12 cellular contexts compared by ENCODE assay signal in genomic region chr7:6444516-6445269, GRCh38. TPM values are rescaled to one million over a fixed set of nuclear protein-coding genes. Genes with fewer than 3 reads are reported as not detected.
DNase-seq lines count a peak whose midpoint lies in the region; ATAC-seq and TF ChIP-seq lines count a peak whose summit lies in the region.
"Had no signal": no experiment of that assay in that cellular context is flagged by ENCODE, and none has a peak within 500 bp of the region (broad histone marks: within the 10 kb centered on the region; RNA-seq: fewer than 3 reads in every experiment).

No MANE protein-coding gene starts in this region.

- H4K91ac ChIP-seq in mesenchymal stem cell (ENCODE audit: low read length): no peak overlapping the region

- intact Hi-C loops in Panc1 (cut with micrococcal nuclease; ENCODE audit: unreplicated experiment) (no loop called here), Caco-2 (cut with micrococcal nuclease; ENCODE audit: unreplicated experiment) (no loop called here)

- H3K27me3 Mint-ChIP-seq in Caco-2 (ENCODE audit: insufficient read depth, unreplicated experiment): no peaks in the 10 kb centered on the region

- no peak overlapping the region for H3K4me3 Mint-ChIP-seq in Caco-2 (ENCODE audit: unreplicated experiment)

- H2BK120ac ChIP-seq in mesenchymal stem cell (ENCODE audit: low read depth, low read length): no peak overlapping the region

- H3K14ac ChIP-seq in mesenchymal stem cell (ENCODE audit: low read length in 2 of 2): no peak overlapping the region

- peak overlapping the region; percentile 92 for H3K27ac ChIP-seq in AG04450 (ENCODE audit: low read depth, low read length)
- no peak overlapping the region for H3K27ac ChIP-seq in Panc1 (ENCODE audit: low read length)
- peak overlapping the region; percentile 95 for H3K27ac ChIP-seq in mesenchymal stem cell (ENCODE audit: low read length, poor library complexity, severe bottlenecking)

- no peak overlapping the region for H4K8ac ChIP-seq in mesenchymal stem cell (ENCODE audit: low read length)

- H3K18ac ChIP-seq in mesenchymal stem cell (ENCODE audit: low read depth in 1 of 2, low read length in 2 of 2): peak overlapping the region in 1 of 2 experiments; percentile 40

- no peak for DNase-seq in AG04450 (ENCODE audit: low read depth, low spot score)
- peak; percentile 84 for DNase-seq in DMS53 treated with DMSO at 0.1 percent for 48 hours (lab: John Stamatoyannopoulos, UW; ENCODE audit: unreplicated experiment)
- no peak for DNase-seq in Panc1 (ENCODE audit: low read depth, low spot score)
- DNase-seq in mesenchymal stem cell: peak; percentile 44
- no peak for DNase-seq in effector CD8-positive, alpha-beta T cell (lab: John Stamatoyannopoulos, UW)
- DNase-seq in globus pallidus (ENCODE audit: low spot score): no peak
- no peak for DNase-seq in Caco-2
- no peak for DNase-seq in KBM-7
- DNase-seq: activated effector memory CD4-positive, alpha-beta T cell treated with anti-CD3 and anti-CD28 coated beads, Interleukin-2, amount 50 U/mL, for 16 hours; CD4-positive, alpha-beta memory T cell; foreskin fibroblast had no signal

- peak overlapping the region; percentile 79 for H3K9ac ChIP-seq in mesenchymal stem cell (ENCODE audit: low read length)

- POLR2A ChIA-PET in AG04450 (lab: Yijun Ruan, JAX) (no interaction called here), Panc1 (lab: Charles Lee) (no interaction called here), Caco-2 (lab: Charles Lee) (no interaction called here)

- 83% methylated on average over 8 of the region's 13 CpGs for WGBS in mesenchymal stem cell

- H3K36me3 Mint-ChIP-seq in Caco-2 (ENCODE audit: insufficient read depth, unreplicated experiment): peaks cover 64% of the 10 kb centered on the region

- H3K9me3 ChIP-seq in AG04450 (ENCODE audit: control insufficient read depth, insufficient read depth, low read length): no peaks in the 10 kb centered on the region; the same call in 1 of the 2 replicates
- H3K9me3 ChIP-seq in Panc1 (ENCODE audit: control insufficient read depth, insufficient read depth, low read depth, low read length): no peaks in the 10 kb centered on the region
- no peaks in the 10 kb centered on the region for H3K9me3 ChIP-seq in mesenchymal stem cell (ENCODE audit: control insufficient read depth, low read length)
- no peaks in the 10 kb centered on the region for H3K9me3 ChIP-seq in Caco-2
- H3K9me3 ChIP-seq: HAP-1 had no signal

- in situ Hi-C loops in Panc1 (cut with HindIII; ENCODE audit: low pct_unique_long_range_greater_than_20kb, low sequenced_read_pairs): no loop called here
- in situ Hi-C loops in KBM-7 (cut with MboI; ENCODE audit: low pct_unique_long_range_greater_than_20kb, low sequenced_read_pairs): no loop called here

- CTCF ChIA-PET in AG04450 (lab: Charles Lee): no interaction called here
- CTCF ChIA-PET in Panc1 (lab: Charles Lee): interaction anchor here (0.6 kb wide), 1 partner anchor 159 kb away, joined by 10 read pairs; no protein-coding TSS in a partner anchor
- CTCF ChIA-PET in Caco-2 (lab: Charles Lee): interaction anchor here (0.6 kb wide), 1 partner anchor 413 kb away, joined by 3 read pairs; the partner anchor contains the start of gene ANKRD61

- H2AK5ac ChIP-seq in mesenchymal stem cell (ENCODE audit: low read length, severe bottlenecking): no peak overlapping the region

- peaks cover 19% of the 10 kb centered on the region for H3K79me1 ChIP-seq in mesenchymal stem cell (replicated peaks; ENCODE audit: low read length, poor library complexity, severe bottlenecking)

- no peak overlapping the region for H3K27ac Mint-ChIP-seq in Caco-2 (ENCODE audit: unreplicated experiment)

- H3K4me3 ChIP-seq in AG04450 (ENCODE audit: low read depth, low read length) (no peak overlapping the region), Panc1 (ENCODE audit: low read depth in 2 of 2, low read length in 2 of 2) (no peak overlapping the region), mesenchymal stem cell (ENCODE audit: insufficient read depth in 1 of 2, low read depth in 1 of 2, low read length in 2 of 2) (no peak overlapping the region), Caco-2 (ENCODE audit: low read depth, low read length) (no peak overlapping the region)
- H3K4me3 ChIP-seq: HAP-1 had no signal

- no peak overlapping the region for H2BK15ac ChIP-seq in mesenchymal stem cell (ENCODE audit: low read depth, poor library complexity, severe bottlenecking)

- peaks cover 18% of the 10 kb centered on the region for H3K4me1 ChIP-seq in Panc1 (ENCODE audit: control insufficient read depth, insufficient read depth, low read length)
- peaks cover 21% of the 10 kb centered on the region for H3K4me1 ChIP-seq in mesenchymal stem cell (ENCODE audit: control insufficient read depth, insufficient read depth, low read depth, low read length)
- no peaks in the 10 kb centered on the region for H3K4me1 ChIP-seq in Caco-2

- no peak overlapping the region for H3K23ac ChIP-seq in mesenchymal stem cell (ENCODE audit: low read length in 2 of 2)

- ATAC-seq in Panc1: no peak

- no peak overlapping the region for H2AFZ ChIP-seq in mesenchymal stem cell (ENCODE audit: low read depth, low read length)

- H3K27me3 ChIP-seq in AG04450 (ENCODE audit: control insufficient read depth, insufficient read depth, low read length) (no peaks in the 10 kb centered on the region), Panc1 (ENCODE audit: control insufficient read depth, insufficient read depth, low read length) (no peaks in the 10 kb centered on the region), mesenchymal stem cell (ENCODE audit: control insufficient read depth in 1 of 2, insufficient read depth in 1 of 2, low read length in 2 of 2) (no peaks in the 10 kb centered on the region), Caco-2 (replicated peaks; ENCODE audit: control insufficient read depth, insufficient read depth, low read length) (no peaks in the 10 kb centered on the region)

- BruUV-seq in Panc1 (replicated peaks; lab: Mats Ljungman, UMichigan): TSS peak; percentile 62
- BruUV-seq in Caco-2 (replicated peaks; lab: Mats Ljungman, UMichigan): no TSS peak

- H3K4me2 ChIP-seq in mesenchymal stem cell (ENCODE audit: low read length, poor library complexity, severe bottlenecking): no peak overlapping the region

- no peak overlapping the region for H2BK5ac ChIP-seq in mesenchymal stem cell (ENCODE audit: low read depth, low read length, poor library complexity, severe bottlenecking)

- no peak overlapping the region for H3K4ac ChIP-seq in mesenchymal stem cell (ENCODE audit: low read depth in 1 of 2, low read length in 2 of 2)

- peaks cover 9% of the 10 kb centered on the region for H3K4me1 Mint-ChIP-seq in Caco-2 (ENCODE audit: low read depth, unreplicated experiment)

- no peak overlapping the region for H2BK12ac ChIP-seq in mesenchymal stem cell (ENCODE audit: low read length in 2 of 2)

- TF ChIP-seq CTCF in AG04450 (IDR thresholded peaks at IDR 0.05; ENCODE audit: low read depth, low read length) (no peak), Panc1 (IDR thresholded peaks at IDR 0.05) (no peak), Caco-2 (IDR thresholded peaks at IDR 0.05; ENCODE audit: insufficient read depth in 1 of 2, low read depth in 1 of 2, low read length in 1 of 2, severe bottlenecking in 1 of 2, unreplicated experiment in 1 of 2) (no peak)

- H3K36me3 ChIP-seq in Panc1 (ENCODE audit: control insufficient read depth, insufficient read depth, low read length) (peaks cover 4% of the 10 kb centered on the region; the same call in 1 of the 2 replicates), mesenchymal stem cell (ENCODE audit: control insufficient read depth in 1 of 2, insufficient read depth in 2 of 2, low read depth in 1 of 2, low read length in 2 of 2) (peaks cover 16 to 33% of the 10 kb centered on the region in 2 experiments), Caco-2 (ENCODE audit: control insufficient read depth, insufficient read depth, low read length) (peaks cover 4% of the 10 kb centered on the region; the same call in 1 of the 2 replicates)

- H3K9me3 Mint-ChIP-seq in Caco-2 (ENCODE audit: unreplicated experiment): no peaks in the 10 kb centered on the region
- H3K9me3 Mint-ChIP-seq: CD4-positive, alpha-beta memory T cell had no signal

RNA-seq across cellular contexts. Expression of gene DAGLB, which starts 3.1 kb away (rescaled TPM):
- polyA plus RNA-seq in AG04450 (2011; rRNA removed): 23.1 and 25.3 TPM in 2 replicates
- polyA minus RNA-seq in AG04450 (2011; rRNA and poly(A)+ RNA removed): 34.4 and 39.1 TPM in 2 replicates
- total RNA-seq in Panc1 (2021; ENCODE audit: unreplicated experiment) (22.3 TPM), Caco-2 (2022) (25.8 and 32.6 TPM in 2 replicates)
- 17.2 TPM for polyA plus RNA-seq in Panc1 (2012; ENCODE audit: insufficient read length)
- polyA plus RNA-seq in mesenchymal stem cell (2013, experiment 1 of 2): 6.1 TPM
- 6.4 TPM for polyA plus RNA-seq in mesenchymal stem cell (2013, experiment 2 of 2)

RNA-seq across cellular contexts. Expression of gene KDELR2, which starts 39.3 kb away (rescaled TPM):
- polyA plus RNA-seq in AG04450 (2011; rRNA removed): 310 and 373 TPM in 2 replicates
- 171 and 205 TPM in 2 replicates for polyA minus RNA-seq in AG04450 (2011; rRNA and poly(A)+ RNA removed)
- 199 TPM for total RNA-seq in Panc1 (2021; ENCODE audit: unreplicated experiment)
- polyA plus RNA-seq in Panc1 (2012; ENCODE audit: insufficient read length): 150 TPM
- 287 TPM for polyA plus RNA-seq in mesenchymal stem cell (2013, experiment 1 of 2)
- polyA plus RNA-seq in mesenchymal stem cell (2013, experiment 2 of 2): 303 TPM
- 263 and 274 TPM in 2 replicates for total RNA-seq in Caco-2 (2022)

Comparison
In these comparisons a context has a peak if more than half of its experiments do, and no peak if none do; other contexts are left out.
1. DNase-seq: peak in DMS53 treated with DMSO at 0.1 percent for 48 hours (single experiment) and mesenchymal stem cell (single experiment); none in AG04450 (single experiment), Panc1 (single experiment), effector CD8-positive, alpha-beta T cell (single experiment), globus pallidus (single experiment), Caco-2 (0 of 2) and KBM-7 (single experiment).